ENCODE assay signal across 21 cellular contexts in the genomic region with DNA sequence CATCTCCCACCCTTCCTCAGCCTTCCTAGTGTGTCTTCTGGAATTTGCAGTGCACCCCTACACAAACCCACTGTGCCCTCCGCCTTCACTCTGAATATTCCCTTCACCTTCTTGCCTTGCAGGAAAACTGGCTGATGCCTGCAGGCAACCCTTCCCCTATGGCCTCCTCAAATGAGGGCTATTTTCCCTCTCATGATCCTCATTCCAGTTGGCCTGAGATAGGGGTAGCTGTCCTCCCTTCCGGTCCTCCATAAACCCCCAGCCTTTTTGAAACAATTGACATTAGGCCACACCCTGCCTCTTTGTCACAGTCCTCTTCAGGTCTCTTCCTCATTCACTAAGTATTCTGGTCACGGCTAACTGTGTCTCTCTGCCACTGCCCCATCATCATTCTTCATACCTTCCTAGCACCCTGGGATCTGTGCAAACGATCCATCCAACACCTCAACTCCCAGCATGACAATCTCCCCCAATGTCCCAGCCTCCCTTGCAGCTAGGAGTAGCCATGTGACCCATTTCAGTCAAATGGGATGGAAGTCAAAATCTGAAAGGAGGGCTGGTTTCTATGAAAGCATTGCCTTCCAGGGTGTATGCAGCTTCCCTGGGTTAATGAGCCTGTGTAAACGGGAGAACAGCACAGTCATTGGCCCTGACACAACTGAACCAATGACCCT.
"Had no signal": no experiment of that assay in that cellular context is flagged by ENCODE, and none has a peak within 500 bp of the region (broad histone marks: within the 10 kb centered on the region; RNA-seq: fewer than 3 reads in every experiment).

No MANE protein-coding gene starts in this region.

- H3K4me3 Mint-ChIP-seq: natural killer cell treated with Interleukin-12 subunit alpha and Interleukin-12 subunit beta and Interleukin-15 and Interleukin-18, amount 100 ng/mL, for 72 hours; stimulated activated memory B cell treated with anti-CD40 and anti-IgM and Interleukin-4, amounts not matched to agents 10 μg/mL and 1 μg/mL and 100 μg/mL, for 72 hours; stimulated activated naive CD8-positive, alpha-beta T cell treated with anti-CD3 and anti-CD28 coated beads, Interleukin-15, Interleukin-2, amounts not matched to agents 100 ng/mL and 50 ng/mL, for 24 hours had no signal

- H3K36me3 ChIP-seq: heart left ventricle, neural progenitor cell, pancreas, tibial nerve had no signal

- ATAC-seq: esophagus mucosa; heart left ventricle; natural killer cell treated with Interleukin-12 subunit alpha and Interleukin-12 subunit beta and Interleukin-15 and Interleukin-18, amount 100 ng/mL, for 72 hours; pancreas; right cardiac atrium; stimulated activated memory B cell treated with anti-CD40 and anti-IgM and Interleukin-4, amounts not matched to agents 10 μg/mL and 1 μg/mL and 100 μg/mL, for 72 hours had no signal

- H3K27ac ChIP-seq: dorsolateral prefrontal cortex, heart left ventricle, neural progenitor cell, pancreas, testis had no signal

- FAIRE-seq: frontal cortex, pancreas had no signal

- H3K4me2 ChIP-seq: neural progenitor cell had no signal

- H3K27me3 ChIP-seq: dorsolateral prefrontal cortex, heart left ventricle, neural progenitor cell, pancreas, testis, tibial nerve had no signal

- H3K9ac ChIP-seq: neural progenitor cell had no signal

- H3K4me1 Mint-ChIP-seq: neural progenitor cell; stimulated activated memory B cell treated with anti-CD40 and anti-IgM and Interleukin-4, amounts not matched to agents 10 μg/mL and 1 μg/mL and 100 μg/mL, for 72 hours had no signal

- H3K4me3 ChIP-seq: dorsolateral prefrontal cortex, heart left ventricle, neural progenitor cell, pancreas, testis, tibial nerve had no signal

- H3K36me3 Mint-ChIP-seq: natural killer cell treated with Interleukin-12 subunit alpha and Interleukin-12 subunit beta and Interleukin-15 and Interleukin-18, amount 100 ng/mL, for 72 hours; neural progenitor cell; stimulated activated memory B cell treated with anti-CD40 and anti-IgM and Interleukin-4, amounts not matched to agents 10 μg/mL and 1 μg/mL and 100 μg/mL, for 72 hours had no signal

- H3K27ac Mint-ChIP-seq: natural killer cell treated with Interleukin-12 subunit alpha and Interleukin-12 subunit beta and Interleukin-15 and Interleukin-18, amount 100 ng/mL, for 72 hours; neural progenitor cell; progenitor cell of endocrine pancreas; stimulated activated memory B cell treated with anti-CD40 and anti-IgM and Interleukin-4, amounts not matched to agents 10 μg/mL and 1 μg/mL and 100 μg/mL, for 72 hours; stimulated activated naive CD8-positive, alpha-beta T cell treated with anti-CD3 and anti-CD28 coated beads, Interleukin-15, Interleukin-2, amounts not matched to agents 100 ng/mL and 50 ng/mL, for 24 hours had no signal

- H3K9me3 ChIP-seq: pancreas, testis had no signal

- DNase-seq: cortex of kidney; dorsolateral prefrontal cortex; effector CD8-positive, alpha-beta T cell; heart left ventricle; hippocampal formation; kidney glomerular epithelial cell; nucleus accumbens; pancreas; right cardiac atrium; stimulated activated CD4-positive, alpha-beta T cell treated with anti-CD3 and anti-CD28 coated beads, Interleukin-15, amount 100 ng/mL, for 24 hours; stimulated activated CD4-positive, alpha-beta T cell treated with anti-CD3 and anti-CD28 coated beads, Interleukin-1b, Interleukin-23, amount 100 ng/mL, for 48 hours; stimulated activated CD4-positive, alpha-beta T cell treated with anti-CD3 and anti-CD28 coated beads, Interleukin-4, amount 100 ng/mL, for 24 hours; testis had no signal

- H3K4me1 ChIP-seq: heart left ventricle, neural progenitor cell, pancreas, testis, tibial nerve had no signal

- H3K9me3 Mint-ChIP-seq: natural killer cell treated with Interleukin-12 subunit alpha and Interleukin-12 subunit beta and Interleukin-15 and Interleukin-18, amount 100 ng/mL, for 72 hours; stimulated activated naive CD8-positive, alpha-beta T cell treated with anti-CD3 and anti-CD28 coated beads, Interleukin-15, Interleukin-2, amounts not matched to agents 100 ng/mL and 50 ng/mL, for 24 hours had no signal
